In genomic region chr16:76656951-76657498, GRCh38 we compare ENCODE assay signal across 14 cellular contexts.
DNase-seq lines count a peak whose midpoint lies in the region; ATAC-seq and TF ChIP-seq lines count a peak whose summit lies in the region.
"Had no signal": no experiment of that assay in that cellular context is flagged by ENCODE, and none has a peak within 500 bp of the region (broad histone marks: within the 10 kb centered on the region; RNA-seq: fewer than 3 reads in every experiment).

No MANE protein-coding gene starts in this region.

- H3K4me3 ChIP-seq in right cardiac atrium (ENCODE audit: low read length) (no peak overlapping the region), SK-N-SH (ENCODE audit: low read depth in 2 of 2, low read length in 1 of 2) (no peak overlapping the region)
- H3K4me3 ChIP-seq: A549, GM23248 had no signal

- peak in 1 of 2 experiments; percentile 93; a peak in 2 of 4 replicates for TF ChIP-seq EP300 in SK-N-SH (IDR thresholded peaks at IDR 0.05; ENCODE audit: borderline replicate concordance in 1 of 2, low read depth in 1 of 2, low read length in 1 of 2)

- H3K9ac ChIP-seq in SK-N-SH = no peak overlapping the region
- H3K9ac ChIP-seq: GM23248 had no signal

- H3K27me3 ChIP-seq in right cardiac atrium (ENCODE audit: control insufficient read depth, insufficient read depth) (no peaks in the 10 kb centered on the region), SK-N-SH (ENCODE audit: insufficient read depth) (no peaks in the 10 kb centered on the region)

- H3K4me2 ChIP-seq in SK-N-SH = no peak overlapping the region
- H3K4me2 ChIP-seq: A549 had no signal

- intact Hi-C loops in left ventricle myocardium superior (cut with micrococcal nuclease) (no loop called here), right cardiac atrium (cut with DNase I) (loop anchor here in 2 of 4 donors (10.0 kb wide), 2 partner anchors 518 to 862 kb away; no protein-coding TSS in a partner anchor)

- no peak for TF ChIP-seq CTCF in SK-N-SH (IDR thresholded peaks at IDR 0.05)

- POLR2A ChIA-PET in SK-N-SH (lab: Yijun Ruan, JAX) = interaction anchor here (0.7 to 1.5 kb wide), 4 partner anchors 166 to 380 kb away, joined by 3 to 4 read pairs (median 3); partner anchors contain the start of gene CNTNAP4

- H3K36me3 ChIP-seq in SK-N-SH (replicated peaks in 1 of 2; ENCODE audit: control insufficient read depth in 1 of 2, insufficient read depth in 2 of 2, low read length in 1 of 2) = no peaks in the 10 kb centered on the region

- H3K79me2 ChIP-seq in SK-N-SH (ENCODE audit: insufficient read depth) = no peaks in the 10 kb centered on the region

- H3K4me1 ChIP-seq in right cardiac atrium (ENCODE audit: control insufficient read depth, insufficient read depth, low read length) = no peaks in the 10 kb centered on the region
- H3K4me1 ChIP-seq in SK-N-SH (ENCODE audit: control insufficient read depth in 1 of 2, insufficient read depth in 2 of 2, low read depth in 1 of 2, low read length in 1 of 2) = peaks cover 0 to 16% of the 10 kb centered on the region in 2 experiments; a peak in 2 of 4 replicates
- H3K4me1 ChIP-seq: A549 had no signal

- H3K9me2 ChIP-seq in SK-N-SH = no peaks in the 10 kb centered on the region

- no peak overlapping the region for H2AFZ ChIP-seq in SK-N-SH (ENCODE audit: low read depth)
- H2AFZ ChIP-seq: GM23248 had no signal

- WGBS in right cardiac atrium = 54% methylated on average over 7 of the region's 7 CpGs
- WGBS in SK-N-SH (ENCODE audit: low lambda C conversion rate) = 29% methylated on average over 7 of the region's 7 CpGs

- no peaks in the 10 kb centered on the region for H4K20me1 ChIP-seq in SK-N-SH (ENCODE audit: insufficient read depth)

- ATAC-seq in left ventricle myocardium superior (no peak), right cardiac atrium (no peak), HG03521 (IDR thresholded peaks at IDR 0.05; ENCODE audit: unreplicated experiment) (no peak)
- ATAC-seq: A549, HCT116 had no signal

- H3K27ac ChIP-seq in right cardiac atrium (ENCODE audit: low read length) = no peak overlapping the region
- H3K27ac ChIP-seq in SK-N-SH (ENCODE audit: low read depth in 2 of 2, low read length in 1 of 2) = peak overlapping the region in 1 of 2 experiments; percentile 96; a peak in 2 of 4 replicates
- H3K27ac ChIP-seq: A549, GM23248 had no signal

- TF ChIP-seq RAD21 in SK-N-SH (IDR thresholded peaks at IDR 0.05; ENCODE audit: low read length) = peak; percentile 39

- CTCF ChIA-PET in SK-N-SH (lab: Yijun Ruan, JAX) = interaction anchor here (0.6 to 2.1 kb wide), 7 partner anchors 9 to 856 kb away, joined by 3 to 16 read pairs (median 3); no protein-coding TSS in a partner anchor

- no peaks in the 10 kb centered on the region for H3K9me3 ChIP-seq in right cardiac atrium (ENCODE audit: control insufficient read depth, low read length)
- H3K9me3 ChIP-seq in SK-N-SH = no peaks in the 10 kb centered on the region
- H3K9me3 ChIP-seq: A549 had no signal

- no peaks in the 10 kb centered on the region for H3F3A ChIP-seq in SK-N-SH (replicated peaks; ENCODE audit: insufficient read depth)

- DNase-seq in left ventricle myocardium superior (peak; percentile 28), right cardiac atrium (no peak), NCI-H2227 treated with DMSO at 0.1 percent for 48 hours (lab: John Stamatoyannopoulos, UW) (peak; percentile 11), SK-N-SH (peak; percentile 34), CD1c-positive myeloid dendritic cell (ENCODE audit: extremely low spot score) (no peak), GDM1 (lab: John Stamatoyannopoulos, UW) (no peak)
- DNase-seq: C1 segment of cervical spinal cord; CD4-positive, alpha-beta memory T cell; DMS79; GM23248; IMR-90 had no signal

TF ChIP-seq in SK-N-SH, 30 proteins besides CTCF, POLR2A, EP300 and RAD21:
- TF ChIP-seq POLR2AphosphoS5 (IDR thresholded peaks at IDR 0.05; ENCODE audit: low read depth, low read length) = no peak
- TF ChIP-seq FOXJ3 (CRISPR knock-in tag; IDR thresholded peaks at IDR 0.05) = peak; percentile 12; the same call in 1 of the 2 replicates
- TF ChIP-seq, protein P1, sequence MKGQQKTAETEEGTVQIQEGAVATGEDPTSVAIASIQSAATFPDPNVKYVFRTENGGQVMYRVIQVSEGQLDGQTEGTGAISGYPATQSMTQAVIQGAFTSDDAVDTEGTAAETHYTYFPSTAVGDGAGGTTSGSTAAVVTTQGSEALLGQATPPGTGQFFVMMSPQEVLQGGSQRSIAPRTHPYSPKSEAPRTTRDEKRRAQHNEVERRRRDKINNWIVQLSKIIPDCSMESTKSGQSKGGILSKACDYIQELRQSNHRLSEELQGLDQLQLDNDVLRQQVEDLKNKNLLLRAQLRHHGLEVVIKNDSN (IDR thresholded peaks at IDR 0.05; ENCODE audit: borderline replicate concordance, low read depth) = no peak
- 0 out of 2 replicates have a peak, but pooled peaks have one; percentile 22 for TF ChIP-seq TCF12 (IDR thresholded peaks at IDR 0.05)
- TF ChIP-seq CHD2 (IDR thresholded peaks at IDR 0.05; ENCODE audit: low read length, partially characterized antibody) = peak; percentile 69
- no peak for TF ChIP-seq YY1 (IDR thresholded peaks at IDR 0.05; ENCODE audit: low read depth)
- TF ChIP-seq PBX3 (IDR thresholded peaks at IDR 0.05) = no peak
- TF ChIP-seq TEAD4 (IDR thresholded peaks at IDR 0.05; ENCODE audit: borderline replicate concordance, insufficient read depth) = no peak
- peak; percentile 3; the same call in 1 of the 2 replicates for TF ChIP-seq RFX5 (IDR thresholded peaks at IDR 0.05; ENCODE audit: low read length)
- peak; percentile 78 for TF ChIP-seq GATA2 (CRISPR knock-in tag; IDR thresholded peaks at IDR 0.05)
- TF ChIP-seq RCOR1 (IDR thresholded peaks at IDR 0.05; ENCODE audit: low read length) = peak; percentile 87

Comparison
In these comparisons a context has a peak if more than half of its experiments do, and no peak if none do; other contexts are left out.
1. DNase-seq: peak in left ventricle myocardium superior (single experiment), NCI-H2227 treated with DMSO at 0.1 percent for 48 hours (single experiment) and SK-N-SH (single experiment); none in right cardiac atrium (0 of 3), CD1c-positive myeloid dendritic cell (single experiment) and GDM1 (single experiment).